ENCODE assay signal across 1 cellular context in genomic region chr16:67326472-67327309, GRCh38.
TF ChIP-seq lines count a peak whose summit lies in the region.

Gene KCTD19 (minus strand): TSS chr16:67326741. CDS start chr16:67326707, 34 bp downstream.
A gene with protein sequence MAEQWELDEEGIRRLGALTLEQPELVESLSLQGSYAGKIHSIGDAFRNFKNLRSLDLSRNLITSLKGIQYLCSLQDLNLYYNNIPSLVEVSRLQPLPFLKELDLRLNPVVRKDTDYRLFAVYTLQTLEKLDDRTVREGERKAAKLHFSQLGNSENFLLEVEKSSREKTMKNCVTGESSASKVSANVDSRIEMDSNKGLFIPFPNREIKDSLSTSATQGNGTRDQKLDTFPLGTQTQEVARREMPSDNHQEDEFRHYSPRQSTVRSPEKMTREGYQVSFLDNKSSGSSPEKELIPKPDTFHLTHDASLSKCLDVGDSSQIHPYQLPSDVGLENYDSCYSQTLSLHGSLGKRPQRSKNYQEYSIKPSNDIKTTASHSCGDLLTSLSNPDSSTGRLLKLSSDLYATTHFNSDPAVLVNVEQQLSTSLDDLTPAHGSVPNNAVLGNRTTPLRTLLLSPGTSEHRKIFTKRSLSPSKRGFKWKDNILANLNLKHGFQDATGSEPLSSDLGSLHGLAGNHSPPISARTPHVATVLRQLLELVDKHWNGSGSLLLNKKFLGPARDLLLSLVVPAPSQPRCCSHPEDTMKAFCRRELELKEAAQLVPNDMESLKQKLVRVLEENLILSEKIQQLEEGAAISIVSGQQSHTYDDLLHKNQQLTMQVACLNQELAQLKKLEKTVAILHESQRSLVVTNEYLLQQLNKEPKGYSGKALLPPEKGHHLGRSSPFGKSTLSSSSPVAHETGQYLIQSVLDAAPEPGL (plus strand): TSS chr16:67326815. CDS start chr16:67326863, 48 bp downstream.

TF ChIP-seq in K562, 482 proteins besides CTCF, POLR2A, EP300 and RAD21 (continued from another document and continues in another):
- TF ChIP-seq, protein P1, sequence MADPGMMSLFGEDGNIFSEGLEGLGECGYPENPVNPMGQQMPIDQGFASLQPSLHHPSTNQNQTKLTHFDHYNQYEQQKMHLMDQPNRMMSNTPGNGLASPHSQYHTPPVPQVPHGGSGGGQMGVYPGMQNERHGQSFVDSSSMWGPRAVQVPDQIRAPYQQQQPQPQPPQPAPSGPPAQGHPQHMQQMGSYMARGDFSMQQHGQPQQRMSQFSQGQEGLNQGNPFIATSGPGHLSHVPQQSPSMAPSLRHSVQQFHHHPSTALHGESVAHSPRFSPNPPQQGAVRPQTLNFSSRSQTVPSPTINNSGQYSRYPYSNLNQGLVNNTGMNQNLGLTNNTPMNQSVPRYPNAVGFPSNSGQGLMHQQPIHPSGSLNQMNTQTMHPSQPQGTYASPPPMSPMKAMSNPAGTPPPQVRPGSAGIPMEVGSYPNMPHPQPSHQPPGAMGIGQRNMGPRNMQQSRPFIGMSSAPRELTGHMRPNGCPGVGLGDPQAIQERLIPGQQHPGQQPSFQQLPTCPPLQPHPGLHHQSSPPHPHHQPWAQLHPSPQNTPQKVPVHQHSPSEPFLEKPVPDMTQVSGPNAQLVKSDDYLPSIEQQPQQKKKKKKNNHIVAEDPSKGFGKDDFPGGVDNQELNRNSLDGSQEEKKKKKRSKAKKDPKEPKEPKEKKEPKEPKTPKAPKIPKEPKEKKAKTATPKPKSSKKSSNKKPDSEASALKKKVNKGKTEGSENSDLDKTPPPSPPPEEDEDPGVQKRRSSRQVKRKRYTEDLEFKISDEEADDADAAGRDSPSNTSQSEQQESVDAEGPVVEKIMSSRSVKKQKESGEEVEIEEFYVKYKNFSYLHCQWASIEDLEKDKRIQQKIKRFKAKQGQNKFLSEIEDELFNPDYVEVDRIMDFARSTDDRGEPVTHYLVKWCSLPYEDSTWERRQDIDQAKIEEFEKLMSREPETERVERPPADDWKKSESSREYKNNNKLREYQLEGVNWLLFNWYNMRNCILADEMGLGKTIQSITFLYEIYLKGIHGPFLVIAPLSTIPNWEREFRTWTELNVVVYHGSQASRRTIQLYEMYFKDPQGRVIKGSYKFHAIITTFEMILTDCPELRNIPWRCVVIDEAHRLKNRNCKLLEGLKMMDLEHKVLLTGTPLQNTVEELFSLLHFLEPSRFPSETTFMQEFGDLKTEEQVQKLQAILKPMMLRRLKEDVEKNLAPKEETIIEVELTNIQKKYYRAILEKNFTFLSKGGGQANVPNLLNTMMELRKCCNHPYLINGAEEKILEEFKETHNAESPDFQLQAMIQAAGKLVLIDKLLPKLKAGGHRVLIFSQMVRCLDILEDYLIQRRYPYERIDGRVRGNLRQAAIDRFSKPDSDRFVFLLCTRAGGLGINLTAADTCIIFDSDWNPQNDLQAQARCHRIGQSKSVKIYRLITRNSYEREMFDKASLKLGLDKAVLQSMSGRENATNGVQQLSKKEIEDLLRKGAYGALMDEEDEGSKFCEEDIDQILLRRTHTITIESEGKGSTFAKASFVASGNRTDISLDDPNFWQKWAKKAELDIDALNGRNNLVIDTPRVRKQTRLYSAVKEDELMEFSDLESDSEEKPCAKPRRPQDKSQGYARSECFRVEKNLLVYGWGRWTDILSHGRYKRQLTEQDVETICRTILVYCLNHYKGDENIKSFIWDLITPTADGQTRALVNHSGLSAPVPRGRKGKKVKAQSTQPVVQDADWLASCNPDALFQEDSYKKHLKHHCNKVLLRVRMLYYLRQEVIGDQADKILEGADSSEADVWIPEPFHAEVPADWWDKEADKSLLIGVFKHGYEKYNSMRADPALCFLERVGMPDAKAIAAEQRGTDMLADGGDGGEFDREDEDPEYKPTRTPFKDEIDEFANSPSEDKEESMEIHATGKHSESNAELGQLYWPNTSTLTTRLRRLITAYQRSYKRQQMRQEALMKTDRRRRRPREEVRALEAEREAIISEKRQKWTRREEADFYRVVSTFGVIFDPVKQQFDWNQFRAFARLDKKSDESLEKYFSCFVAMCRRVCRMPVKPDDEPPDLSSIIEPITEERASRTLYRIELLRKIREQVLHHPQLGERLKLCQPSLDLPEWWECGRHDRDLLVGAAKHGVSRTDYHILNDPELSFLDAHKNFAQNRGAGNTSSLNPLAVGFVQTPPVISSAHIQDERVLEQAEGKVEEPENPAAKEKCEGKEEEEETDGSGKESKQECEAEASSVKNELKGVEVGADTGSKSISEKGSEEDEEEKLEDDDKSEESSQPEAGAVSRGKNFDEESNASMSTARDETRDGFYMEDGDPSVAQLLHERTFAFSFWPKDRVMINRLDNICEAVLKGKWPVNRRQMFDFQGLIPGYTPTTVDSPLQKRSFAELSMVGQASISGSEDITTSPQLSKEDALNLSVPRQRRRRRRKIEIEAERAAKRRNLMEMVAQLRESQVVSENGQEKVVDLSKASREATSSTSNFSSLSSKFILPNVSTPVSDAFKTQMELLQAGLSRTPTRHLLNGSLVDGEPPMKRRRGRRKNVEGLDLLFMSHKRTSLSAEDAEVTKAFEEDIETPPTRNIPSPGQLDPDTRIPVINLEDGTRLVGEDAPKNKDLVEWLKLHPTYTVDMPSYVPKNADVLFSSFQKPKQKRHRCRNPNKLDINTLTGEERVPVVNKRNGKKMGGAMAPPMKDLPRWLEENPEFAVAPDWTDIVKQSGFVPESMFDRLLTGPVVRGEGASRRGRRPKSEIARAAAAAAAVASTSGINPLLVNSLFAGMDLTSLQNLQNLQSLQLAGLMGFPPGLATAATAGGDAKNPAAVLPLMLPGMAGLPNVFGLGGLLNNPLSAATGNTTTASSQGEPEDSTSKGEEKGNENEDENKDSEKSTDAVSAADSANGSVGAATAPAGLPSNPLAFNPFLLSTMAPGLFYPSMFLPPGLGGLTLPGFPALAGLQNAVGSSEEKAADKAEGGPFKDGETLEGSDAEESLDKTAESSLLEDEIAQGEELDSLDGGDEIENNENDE (IDR thresholded peaks at IDR 0.05; ENCODE audit: low read depth, low read length): no peak
- TF ChIP-seq ZBTB26 (CRISPR knock-in tag; IDR thresholded peaks at IDR 0.05) (peak; percentile 83; the same call in 1 of the 2 replicates), TBL1XR1 (IDR thresholded peaks at IDR 0.05; ENCODE audit: low read length in 2 of 2) (no peak), RFX7 (CRISPR knock-in tag; IDR thresholded peaks at IDR 0.05) (no peak), MAFK (IDR thresholded peaks at IDR 0.05; ENCODE audit: low read length) (no peak), CCAR2 (IDR thresholded peaks at IDR 0.05; ENCODE audit: low read depth, low read length) (no peak), MCM7 (IDR thresholded peaks at IDR 0.05) (no peak), TEAD2 (tag; IDR thresholded peaks at IDR 0.05) (no peak), EGR1 (conservative IDR thresholded peaks at IDR 0.05) (no peak), BRF1 (IDR thresholded peaks at IDR 0.05; ENCODE audit: borderline replicate concordance, extremely low read depth, insufficient read length) (no peak), ZNF583 (CRISPR knock-in tag; IDR thresholded peaks at IDR 0.05) (no peak), ARNT (IDR thresholded peaks at IDR 0.05) (peak in 1 of 2 experiments; percentile 45; a peak in 1 of 4 replicates), HDAC8 (tag; IDR thresholded peaks at IDR 0.05) (no peak), ZBTB5 (IDR thresholded peaks at IDR 0.05) (no peak)
- TF ChIP-seq, protein P2, sequence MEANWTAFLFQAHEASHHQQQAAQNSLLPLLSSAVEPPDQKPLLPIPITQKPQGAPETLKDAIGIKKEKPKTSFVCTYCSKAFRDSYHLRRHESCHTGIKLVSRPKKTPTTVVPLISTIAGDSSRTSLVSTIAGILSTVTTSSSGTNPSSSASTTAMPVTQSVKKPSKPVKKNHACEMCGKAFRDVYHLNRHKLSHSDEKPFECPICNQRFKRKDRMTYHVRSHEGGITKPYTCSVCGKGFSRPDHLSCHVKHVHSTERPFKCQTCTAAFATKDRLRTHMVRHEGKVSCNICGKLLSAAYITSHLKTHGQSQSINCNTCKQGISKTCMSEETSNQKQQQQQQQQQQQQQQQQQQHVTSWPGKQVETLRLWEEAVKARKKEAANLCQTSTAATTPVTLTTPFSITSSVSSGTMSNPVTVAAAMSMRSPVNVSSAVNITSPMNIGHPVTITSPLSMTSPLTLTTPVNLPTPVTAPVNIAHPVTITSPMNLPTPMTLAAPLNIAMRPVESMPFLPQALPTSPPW (CRISPR knock-in tag; IDR thresholded peaks at IDR 0.05): no peak
- TF ChIP-seq, protein P3, sequence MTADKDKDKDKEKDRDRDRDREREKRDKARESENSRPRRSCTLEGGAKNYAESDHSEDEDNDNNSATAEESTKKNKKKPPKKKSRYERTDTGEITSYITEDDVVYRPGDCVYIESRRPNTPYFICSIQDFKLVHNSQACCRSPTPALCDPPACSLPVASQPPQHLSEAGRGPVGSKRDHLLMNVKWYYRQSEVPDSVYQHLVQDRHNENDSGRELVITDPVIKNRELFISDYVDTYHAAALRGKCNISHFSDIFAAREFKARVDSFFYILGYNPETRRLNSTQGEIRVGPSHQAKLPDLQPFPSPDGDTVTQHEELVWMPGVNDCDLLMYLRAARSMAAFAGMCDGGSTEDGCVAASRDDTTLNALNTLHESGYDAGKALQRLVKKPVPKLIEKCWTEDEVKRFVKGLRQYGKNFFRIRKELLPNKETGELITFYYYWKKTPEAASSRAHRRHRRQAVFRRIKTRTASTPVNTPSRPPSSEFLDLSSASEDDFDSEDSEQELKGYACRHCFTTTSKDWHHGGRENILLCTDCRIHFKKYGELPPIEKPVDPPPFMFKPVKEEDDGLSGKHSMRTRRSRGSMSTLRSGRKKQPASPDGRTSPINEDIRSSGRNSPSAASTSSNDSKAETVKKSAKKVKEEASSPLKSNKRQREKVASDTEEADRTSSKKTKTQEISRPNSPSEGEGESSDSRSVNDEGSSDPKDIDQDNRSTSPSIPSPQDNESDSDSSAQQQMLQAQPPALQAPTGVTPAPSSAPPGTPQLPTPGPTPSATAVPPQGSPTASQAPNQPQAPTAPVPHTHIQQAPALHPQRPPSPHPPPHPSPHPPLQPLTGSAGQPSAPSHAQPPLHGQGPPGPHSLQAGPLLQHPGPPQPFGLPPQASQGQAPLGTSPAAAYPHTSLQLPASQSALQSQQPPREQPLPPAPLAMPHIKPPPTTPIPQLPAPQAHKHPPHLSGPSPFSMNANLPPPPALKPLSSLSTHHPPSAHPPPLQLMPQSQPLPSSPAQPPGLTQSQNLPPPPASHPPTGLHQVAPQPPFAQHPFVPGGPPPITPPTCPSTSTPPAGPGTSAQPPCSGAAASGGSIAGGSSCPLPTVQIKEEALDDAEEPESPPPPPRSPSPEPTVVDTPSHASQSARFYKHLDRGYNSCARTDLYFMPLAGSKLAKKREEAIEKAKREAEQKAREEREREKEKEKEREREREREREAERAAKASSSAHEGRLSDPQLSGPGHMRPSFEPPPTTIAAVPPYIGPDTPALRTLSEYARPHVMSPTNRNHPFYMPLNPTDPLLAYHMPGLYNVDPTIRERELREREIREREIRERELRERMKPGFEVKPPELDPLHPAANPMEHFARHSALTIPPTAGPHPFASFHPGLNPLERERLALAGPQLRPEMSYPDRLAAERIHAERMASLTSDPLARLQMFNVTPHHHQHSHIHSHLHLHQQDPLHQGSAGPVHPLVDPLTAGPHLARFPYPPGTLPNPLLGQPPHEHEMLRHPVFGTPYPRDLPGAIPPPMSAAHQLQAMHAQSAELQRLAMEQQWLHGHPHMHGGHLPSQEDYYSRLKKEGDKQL (CRISPR knock-in tag; IDR thresholded peaks at IDR 0.05; ENCODE audit: borderline replicate concordance): no peak
- TF ChIP-seq, protein P4, sequence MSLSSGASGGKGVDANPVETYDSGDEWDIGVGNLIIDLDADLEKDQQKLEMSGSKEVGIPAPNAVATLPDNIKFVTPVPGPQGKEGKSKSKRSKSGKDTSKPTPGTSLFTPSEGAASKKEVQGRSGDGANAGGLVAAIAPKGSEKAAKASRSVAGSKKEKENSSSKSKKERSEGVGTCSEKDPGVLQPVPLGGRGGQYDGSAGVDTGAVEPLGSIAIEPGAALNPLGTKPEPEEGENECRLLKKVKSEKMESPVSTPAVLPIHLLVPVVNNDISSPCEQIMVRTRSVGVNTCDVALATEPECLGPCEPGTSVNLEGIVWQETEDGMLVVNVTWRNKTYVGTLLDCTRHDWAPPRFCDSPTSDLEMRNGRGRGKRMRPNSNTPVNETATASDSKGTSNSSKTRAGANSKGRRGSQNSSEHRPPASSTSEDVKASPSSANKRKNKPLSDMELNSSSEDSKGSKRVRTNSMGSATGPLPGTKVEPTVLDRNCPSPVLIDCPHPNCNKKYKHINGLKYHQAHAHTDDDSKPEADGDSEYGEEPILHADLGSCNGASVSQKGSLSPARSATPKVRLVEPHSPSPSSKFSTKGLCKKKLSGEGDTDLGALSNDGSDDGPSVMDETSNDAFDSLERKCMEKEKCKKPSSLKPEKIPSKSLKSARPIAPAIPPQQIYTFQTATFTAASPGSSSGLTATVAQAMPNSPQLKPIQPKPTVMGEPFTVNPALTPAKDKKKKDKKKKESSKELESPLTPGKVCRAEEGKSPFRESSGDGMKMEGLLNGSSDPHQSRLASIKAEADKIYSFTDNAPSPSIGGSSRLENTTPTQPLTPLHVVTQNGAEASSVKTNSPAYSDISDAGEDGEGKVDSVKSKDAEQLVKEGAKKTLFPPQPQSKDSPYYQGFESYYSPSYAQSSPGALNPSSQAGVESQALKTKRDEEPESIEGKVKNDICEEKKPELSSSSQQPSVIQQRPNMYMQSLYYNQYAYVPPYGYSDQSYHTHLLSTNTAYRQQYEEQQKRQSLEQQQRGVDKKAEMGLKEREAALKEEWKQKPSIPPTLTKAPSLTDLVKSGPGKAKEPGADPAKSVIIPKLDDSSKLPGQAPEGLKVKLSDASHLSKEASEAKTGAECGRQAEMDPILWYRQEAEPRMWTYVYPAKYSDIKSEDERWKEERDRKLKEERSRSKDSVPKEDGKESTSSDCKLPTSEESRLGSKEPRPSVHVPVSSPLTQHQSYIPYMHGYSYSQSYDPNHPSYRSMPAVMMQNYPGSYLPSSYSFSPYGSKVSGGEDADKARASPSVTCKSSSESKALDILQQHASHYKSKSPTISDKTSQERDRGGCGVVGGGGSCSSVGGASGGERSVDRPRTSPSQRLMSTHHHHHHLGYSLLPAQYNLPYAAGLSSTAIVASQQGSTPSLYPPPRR (CRISPR knock-in tag; IDR thresholded peaks at IDR 0.05; ENCODE audit: borderline replicate concordance): no peak
